Comparison of ENCODE assay signal across 11 cellular contexts in the genomic region with DNA sequence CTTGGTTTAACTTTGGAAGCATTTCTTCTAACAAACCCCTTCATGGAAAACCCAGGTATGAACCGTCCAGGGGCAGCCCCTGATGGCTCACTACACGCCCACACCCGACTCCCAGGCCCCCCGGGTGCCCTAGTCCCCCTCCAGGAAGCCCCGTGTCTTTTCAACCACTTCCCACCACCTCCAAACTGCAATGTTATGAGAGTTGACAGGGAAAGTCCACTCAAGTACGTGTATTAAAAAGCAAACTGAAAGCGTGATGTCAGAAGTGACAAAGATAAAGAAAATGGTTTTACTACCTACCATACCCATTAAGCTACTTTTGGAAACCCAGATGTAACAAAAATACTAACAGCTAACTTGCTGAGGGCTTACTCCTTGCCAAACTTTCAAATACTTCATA.
DNase-seq lines count a peak whose midpoint lies in the region; ATAC-seq lines count a peak whose summit lies in the region.
"Had no signal": no experiment of that assay in that cellular context is flagged by ENCODE, and none has a peak within 500 bp of the region (broad histone marks: within the 10 kb centered on the region; RNA-seq: fewer than 3 reads in every experiment).

No MANE protein-coding gene starts in this region.

- in situ Hi-C loops in ACHN (cut with HindIII; ENCODE audit: low pct_ligation_motif_present, low pct_unique_long_range_greater_than_20kb, low sequenced_read_pairs) = no loop called here

- peak; percentile 60 for ATAC-seq in GM18909 (IDR thresholded peaks at IDR 0.05; ENCODE audit: poor library complexity, unreplicated experiment)
- peak; percentile 80 for ATAC-seq in HG02588 (IDR thresholded peaks at IDR 0.05; ENCODE audit: unreplicated experiment)
- peak; percentile 61 for ATAC-seq in HG03460 (IDR thresholded peaks at IDR 0.05; ENCODE audit: unreplicated experiment)

- DNase-seq in ACHN = peak; percentile 11
- no peak for DNase-seq in T1000 (lab: John Stamatoyannopoulos, UW)
- DNase-seq in NCI-H187 (lab: John Stamatoyannopoulos, UW) = no peak
- DNase-seq in GM19240 (ENCODE audit: insufficient read length, low spot score) = no peak
- no peak for DNase-seq in hepatic stellate cell (ENCODE audit: low spot score)
- DNase-seq: GF-D8, MV-4-11, naive B cell had no signal
